ENCODE assay signal across 21 cellular contexts in genomic region chr4:12588572-12588971, GRCh38.
A peak's percentile ranks its signal among the peaks of the same experiment; 100 is the strongest.
DNase-seq lines count a peak whose midpoint lies in the region; ATAC-seq, FAIRE-seq and TF ChIP-seq lines count a peak whose summit lies in the region.
"Had no signal": no experiment of that assay in that cellular context is flagged by ENCODE, and none has a peak within 500 bp of the region (broad histone marks: within the 10 kb centered on the region; RNA-seq: fewer than 3 reads in every experiment).

No MANE protein-coding gene starts in this region.

- POLR2A ChIA-PET in naive thymus-derived CD8-positive, alpha-beta T cell (lab: Charles Lee) = no interaction called here

- H4K8ac ChIP-seq in trophoblast cell (ENCODE audit: low read depth, low read length) = no peak overlapping the region

- no peak overlapping the region for H4K91ac ChIP-seq in trophoblast cell (ENCODE audit: low read depth, low read length)

- no peak overlapping the region for H2BK5ac ChIP-seq in trophoblast cell (ENCODE audit: low read depth, low read length, poor library complexity)

- FAIRE-seq in astrocyte (lab: Jason Lieb, UNC) = no peak
- FAIRE-seq: A549, D721Med, G401.6, GM12891 had no signal

- no peak overlapping the region for H4K12ac ChIP-seq in trophoblast cell (ENCODE audit: low read depth, low read length)

- no peaks in the 10 kb centered on the region for H4K20me1 ChIP-seq in astrocyte (ENCODE audit: insufficient read depth, low read length)

- H3K23ac ChIP-seq in trophoblast cell (ENCODE audit: low read length) = no peak overlapping the region

- no peak for TF ChIP-seq POLR2A in Peyer's patch (IDR thresholded peaks at IDR 0.05)

- H3K27me3 Mint-ChIP-seq in astrocyte (ENCODE audit: low read depth, unreplicated experiment) = no peaks in the 10 kb centered on the region
- no peaks in the 10 kb centered on the region for H3K27me3 Mint-ChIP-seq in naive thymus-derived CD8-positive, alpha-beta T cell

- no peak overlapping the region for H3K4me3 Mint-ChIP-seq in astrocyte (ENCODE audit: unreplicated experiment)
- H3K4me3 Mint-ChIP-seq in naive thymus-derived CD8-positive, alpha-beta T cell = no peak overlapping the region
- H3K4me3 Mint-ChIP-seq: CD8-positive, alpha-beta T cell; HFFc6 had no signal

- H3K4me1 ChIP-seq in astrocyte (ENCODE audit: insufficient read depth, low read length) (no peaks in the 10 kb centered on the region), trophoblast cell (ENCODE audit: control insufficient read depth in 1 of 2, insufficient read depth in 2 of 2, low read length in 2 of 2) (no peaks in the 10 kb centered on the region), Peyer's patch (no peaks in the 10 kb centered on the region)
- H3K4me1 ChIP-seq: A549, BE2C had no signal

- peak overlapping the region; percentile 88 for H3K27ac Mint-ChIP-seq in astrocyte (ENCODE audit: unreplicated experiment)
- no peak overlapping the region for H3K27ac Mint-ChIP-seq in naive thymus-derived CD8-positive, alpha-beta T cell
- H3K27ac Mint-ChIP-seq: CD8-positive, alpha-beta T cell; HFFc6 had no signal

- H3K4me3 ChIP-seq in astrocyte (ENCODE audit: insufficient read depth, low read depth, low read length) = no peak overlapping the region
- no peak overlapping the region for H3K4me3 ChIP-seq in trophoblast cell (ENCODE audit: low read depth, low read length)
- no peak overlapping the region for H3K4me3 ChIP-seq in Peyer's patch
- H3K4me3 ChIP-seq: A549 had no signal

- no peak overlapping the region for H3K14ac ChIP-seq in trophoblast cell (ENCODE audit: low read length)

- H2AFZ ChIP-seq in astrocyte (ENCODE audit: low read depth, low read length) (no peak overlapping the region), trophoblast cell (ENCODE audit: insufficient read depth, low read length, poor library complexity) (no peak overlapping the region)

- H3K9me3 ChIP-seq in astrocyte (ENCODE audit: insufficient read depth, low read depth, low read length) (no peaks in the 10 kb centered on the region), trophoblast cell (ENCODE audit: insufficient read depth, low read depth, low read length) (no peaks in the 10 kb centered on the region), Peyer's patch (no peaks in the 10 kb centered on the region)
- H3K9me3 ChIP-seq: A549, BE2C had no signal

- H3K4ac ChIP-seq in trophoblast cell (ENCODE audit: low read depth, low read length) = no peak overlapping the region

- H3K27me3 ChIP-seq in astrocyte (ENCODE audit: insufficient read depth, low read length) = no peaks in the 10 kb centered on the region
- no peaks in the 10 kb centered on the region for H3K27me3 ChIP-seq in trophoblast cell (ENCODE audit: insufficient read depth, low read length)
- no peaks in the 10 kb centered on the region for H3K27me3 ChIP-seq in Peyer's patch
- H3K27me3 ChIP-seq: BE2C had no signal

- peaks cover 10% of the 10 kb centered on the region for H3K4me1 Mint-ChIP-seq in astrocyte (ENCODE audit: low read depth, unreplicated experiment)
- no peaks in the 10 kb centered on the region for H3K4me1 Mint-ChIP-seq in naive thymus-derived CD8-positive, alpha-beta T cell

- no peak overlapping the region for H2AK5ac ChIP-seq in trophoblast cell (ENCODE audit: low read length)

- no peak overlapping the region for H2BK12ac ChIP-seq in trophoblast cell (ENCODE audit: low read length)

- H3K9me3 Mint-ChIP-seq in astrocyte (ENCODE audit: unreplicated experiment) = no peaks in the 10 kb centered on the region
- H3K9me3 Mint-ChIP-seq in naive thymus-derived CD8-positive, alpha-beta T cell = peaks cover 0 to 8% (median 0%) of the 10 kb centered on the region in 9 donors
- H3K9me3 Mint-ChIP-seq: CD8-positive, alpha-beta T cell had no signal

- no peak overlapping the region for H3K27ac ChIP-seq in astrocyte (ENCODE audit: low read depth, low read length)
- no peak overlapping the region for H3K27ac ChIP-seq in trophoblast cell (ENCODE audit: low read depth, low read length)
- H3K27ac ChIP-seq in Peyer's patch = no peak overlapping the region
- H3K27ac ChIP-seq: A549, C4-2B had no signal

- H3K18ac ChIP-seq in trophoblast cell (ENCODE audit: low read length) = no peak overlapping the region

- TF ChIP-seq CTCF in astrocyte (IDR thresholded peaks at IDR 0.05; ENCODE audit: insufficient read depth, low read depth, low read length) (no peak), Peyer's patch (IDR thresholded peaks at IDR 0.05) (no peak)

- H2BK120ac ChIP-seq in trophoblast cell (ENCODE audit: insufficient read depth, low read length, poor library complexity) = no peak overlapping the region

- ATAC-seq in naive thymus-derived CD8-positive, alpha-beta T cell = no peak
- no peak for ATAC-seq in HG03571 (IDR thresholded peaks at IDR 0.05; ENCODE audit: unreplicated experiment)
- ATAC-seq: A549; CD8-positive, alpha-beta T cell had no signal

- H3K9ac ChIP-seq in astrocyte (ENCODE audit: low read length) (no peak overlapping the region), trophoblast cell (ENCODE audit: low read length) (no peak overlapping the region)

- no peaks in the 10 kb centered on the region for H3K36me3 Mint-ChIP-seq in astrocyte (ENCODE audit: low read depth, unreplicated experiment)
- no peaks in the 10 kb centered on the region for H3K36me3 Mint-ChIP-seq in naive thymus-derived CD8-positive, alpha-beta T cell
- H3K36me3 Mint-ChIP-seq: CD8-positive, alpha-beta T cell had no signal

- no peak overlapping the region for H3K4me2 ChIP-seq in astrocyte (ENCODE audit: low read length)
- H3K4me2 ChIP-seq in trophoblast cell (ENCODE audit: low read length) = no peak overlapping the region
- H3K4me2 ChIP-seq: A549 had no signal

- H3K36me3 ChIP-seq in astrocyte (ENCODE audit: insufficient read depth, low read length) (no peaks in the 10 kb centered on the region), trophoblast cell (ENCODE audit: control insufficient read depth in 1 of 2, insufficient read depth in 2 of 2, low read length in 2 of 2) (no peaks in the 10 kb centered on the region), Peyer's patch (no peaks in the 10 kb centered on the region)
- H3K36me3 ChIP-seq: BE2C had no signal

- H3K79me2 ChIP-seq in astrocyte (ENCODE audit: insufficient read depth, low read length) (no peaks in the 10 kb centered on the region), trophoblast cell (ENCODE audit: control insufficient read depth, insufficient read depth, low read length, poor library complexity) (no peaks in the 10 kb centered on the region)

- H3K79me1 ChIP-seq in trophoblast cell (ENCODE audit: low read length) = no peaks in the 10 kb centered on the region

- no peak for DNase-seq in astrocyte (ENCODE audit: low read depth)
- DNase-seq in fibroblast of peridontal ligament (ENCODE audit: extremely low read depth) = peak; percentile 12
- DNase-seq in trophoblast cell = peak; percentile 5 to 21
- no peak for DNase-seq in naive thymus-derived CD8-positive, alpha-beta T cell
- DNase-seq in SK-N-DZ (ENCODE audit: low spot score) = no peak
- DNase-seq in Peyer's patch = no peak
- DNase-seq: BE2C; CD8-positive, alpha-beta T cell; COR-L47; DMS153; DMS79 treated with DMSO at 0.1 percent for 48 hours; EL; HCEC 1CT; HFFc6; IMR-90 had no signal

Comparison
In these comparisons a context has a peak if more than half of its experiments do, and no peak if none do; other contexts are left out.
1. DNase-seq: peak in fibroblast of peridontal ligament (single experiment) and trophoblast cell (2 of 2); none in astrocyte (single experiment), naive thymus-derived CD8-positive, alpha-beta T cell (0 of 10), SK-N-DZ (single experiment) and Peyer's patch (0 of 3).